ENCODE assay signal across 12 cellular contexts in the genomic region with DNA sequence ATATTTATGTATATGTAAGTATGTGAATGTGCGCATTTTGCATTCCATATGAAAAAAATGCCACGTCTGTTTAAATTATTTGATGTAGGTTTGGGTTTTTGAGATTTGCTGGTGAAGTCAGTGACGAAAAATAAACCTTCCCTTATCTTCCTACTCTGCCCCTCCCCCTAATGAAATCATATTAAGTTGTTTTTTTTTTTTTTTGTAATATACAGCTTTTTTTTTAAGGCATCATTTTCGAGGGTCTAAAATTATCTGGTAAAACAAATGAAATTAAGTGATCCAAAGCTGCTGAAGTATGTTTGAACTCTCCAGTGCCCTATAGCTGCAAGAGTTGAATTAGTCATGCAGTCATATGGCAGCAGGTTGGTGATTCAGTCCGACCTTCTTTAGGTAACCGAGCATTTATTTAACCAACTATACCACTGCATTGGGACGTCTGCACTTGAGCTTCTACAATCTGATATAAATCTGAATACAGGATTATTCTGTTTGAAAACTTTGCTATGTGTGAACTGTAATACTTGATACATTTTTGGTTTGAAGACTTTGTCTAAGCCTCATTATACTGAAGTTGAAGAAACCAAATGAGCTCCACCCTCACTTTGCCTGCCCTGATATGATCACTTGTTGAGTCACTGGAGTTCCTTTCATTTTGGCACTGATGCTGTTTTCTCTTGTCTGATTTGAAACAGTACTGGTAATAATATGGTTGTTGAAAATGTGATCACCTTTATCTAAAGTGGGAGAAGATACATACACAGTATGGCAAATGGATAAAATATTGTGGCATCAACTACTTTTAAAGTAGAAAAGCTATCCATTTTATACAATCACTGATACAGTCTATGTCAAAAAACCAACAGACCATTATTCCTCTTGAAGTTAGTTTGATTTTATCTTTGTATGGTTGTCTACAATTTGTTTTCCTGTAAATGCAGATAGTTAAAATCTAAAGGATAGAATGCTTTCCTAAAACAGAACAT. TPM values are rescaled to one million over a fixed set of nuclear protein-coding genes. Genes with fewer than 3 reads are reported as not detected.
A peak's percentile ranks its signal among the peaks of the same experiment; 100 is the strongest.
DNase-seq lines count a peak whose midpoint lies in the region; ATAC-seq and TF ChIP-seq lines count a peak whose summit lies in the region.
"Had no signal": no experiment of that assay in that cellular context is flagged by ENCODE, and none has a peak within 500 bp of the region (broad histone marks: within the 10 kb centered on the region; RNA-seq: fewer than 3 reads in every experiment).

No MANE protein-coding gene starts in this region.

- no peaks in the 10 kb centered on the region for H3K9me3 Mint-ChIP-seq in MCF 10A (ENCODE audit: unreplicated experiment)

- CTCF ChIA-PET in MCF 10A (lab: Yijun Ruan, JAX), result interaction anchor here (0.6 to 5.3 kb wide), 10 partner anchors 9 to 268 kb away, joined by 3 to 39 read pairs (median 4); no protein-coding TSS in a partner anchor

- peak overlapping the region in 3 of 4 donors; percentile 68 to 76 (median 71) for H3K27ac ChIP-seq in sigmoid colon

- H3K27me3 ChIP-seq in sigmoid colon, result no peaks in the 10 kb centered on the region

- H3K9me3 ChIP-seq in sigmoid colon, result no peaks in the 10 kb centered on the region

- intact Hi-C loops in MCF 10A (cut with micrococcal nuclease), result no loop called here
- intact Hi-C loops in sigmoid colon (cut with DNase I), result no loop called here
- intact Hi-C loops in sciatic nerve (cut with DNase I), result no loop called here

- H3K4me3 Mint-ChIP-seq in MCF 10A (ENCODE audit: unreplicated experiment), result peak overlapping the region; percentile 60

- TF ChIP-seq EP300 in sigmoid colon (IDR thresholded peaks at IDR 0.05), result no peak

- H3K4me1 Mint-ChIP-seq in MCF 10A (ENCODE audit: insufficient read depth, unreplicated experiment), result peaks cover 16% of the 10 kb centered on the region

- peaks cover 10% of the 10 kb centered on the region for H3K36me3 Mint-ChIP-seq in MCF 10A (ENCODE audit: insufficient read depth, unreplicated experiment)

- peaks cover 0 to 14% (median 4%) of the 10 kb centered on the region in 4 donors for H3K36me3 ChIP-seq in sigmoid colon

- no TSS peak for BruUV-seq in MCF 10A (replicated peaks; lab: Mats Ljungman, UMichigan)

- no peak overlapping the region for H3K4me3 ChIP-seq in sigmoid colon
- H3K4me3 ChIP-seq: GM12878 had no signal

- peak overlapping the region; percentile 77 for H3K27ac Mint-ChIP-seq in MCF 10A (ENCODE audit: low read depth, unreplicated experiment)

- H3K27me3 Mint-ChIP-seq in MCF 10A (ENCODE audit: insufficient read depth, unreplicated experiment), result no peaks in the 10 kb centered on the region

- no peak for TF ChIP-seq CTCF in MCF 10A (IDR thresholded peaks at IDR 0.05; ENCODE audit: unreplicated experiment)
- TF ChIP-seq CTCF in sigmoid colon (IDR thresholded peaks at IDR 0.05), result no peak

- no peak for TF ChIP-seq POLR2A in sigmoid colon (IDR thresholded peaks at IDR 0.05)

- DNase-seq in GM03348 (ENCODE audit: low spot score), result peak; percentile 48
- DNase-seq in NCI-H226, result peak; percentile 78
- peak; percentile 72 for DNase-seq in MCF 10A (ENCODE audit: unreplicated experiment)
- DNase-seq in sigmoid colon, result no peak
- DNase-seq in NK-92 (lab: John Stamatoyannopoulos, UW; ENCODE audit: unreplicated experiment), result no peak
- DNase-seq in sciatic nerve (ENCODE audit: low spot score), result no peak
- no peak for DNase-seq in effector CD8-positive, alpha-beta T cell (lab: John Stamatoyannopoulos, UW)
- DNase-seq: NCI-H1105; stimulated activated CD4-positive, alpha-beta T cell treated with anti-CD3 and anti-CD28 coated beads, Interleukin-2, amount 100 ng/mL, for 48 hours had no signal

- WGBS in sigmoid colon, 2 donors, result 80 to 87% methylated on average over 7 of the region's 7 CpGs

- H3K4me1 ChIP-seq in sigmoid colon, result peaks cover 0 to 40% (median 28%) of the 10 kb centered on the region in 4 donors

- POLR2A ChIA-PET in MCF 10A (lab: Yijun Ruan, JAX), result interaction anchor here (0.5 to 9.0 kb wide), 15 partner anchors 9 to 348 kb away, joined by 3 to 190 read pairs (median 3); partner anchors contain the start of genes CEP85, CNKSR1, PDIK1L and ZNF593

- ATAC-seq in HG03354 (IDR thresholded peaks at IDR 0.05; ENCODE audit: poor library complexity, severe bottlenecking, unreplicated experiment) (no peak), sciatic nerve (no peak)
- ATAC-seq: GM12878 had no signal

RNA-seq across cellular contexts. Expression of gene PDIK1L, which starts 11.7 kb away (rescaled TPM):
- total RNA-seq in MCF 10A (2022), result 10.8 and 10.9 TPM in 2 replicates
- 10 to 100 TPM in 1 of 4 donors, 1 to 10 TPM in 3; 4.2 to 15.7 (median 6.6) TPM for total RNA-seq in sigmoid colon
- 1 to 10 TPM; 4.6 to 5.4 (median 5.0) TPM for polyA plus RNA-seq in sigmoid colon
- 11.2 TPM for total RNA-seq in sciatic nerve

RNA-seq across cellular contexts. Expression of gene FAM110D, which starts 35.6 kb away (rescaled TPM):
- not detected in 2 replicates for total RNA-seq in MCF 10A (2022)
- total RNA-seq in sigmoid colon, result 1 to 10 TPM; 1.1 to 4.2 (median 2.2) TPM
- polyA plus RNA-seq in sigmoid colon, result 1 to 10 TPM in 1 of 3 donors, under 1 TPM in 1, not detected in 1; 0.60 to 1.1 TPM
- total RNA-seq in sciatic nerve, result 11.8 TPM
- polyA plus RNA-seq: GM12878 had no signal

RNA-seq across cellular contexts. Expression of gene C1orf232, which starts 45.5 kb away (rescaled TPM):
- total RNA-seq in MCF 10A (2022), result not detected in 2 replicates
- not detected for total RNA-seq in sigmoid colon
- polyA plus RNA-seq in sigmoid colon, result not detected
- total RNA-seq in sciatic nerve, result not detected
- total RNA-seq: GM12878, liver had no signal
- polyA plus RNA-seq: GM12878, liver had no signal

RNA-seq across cellular contexts. Expression of gene ZNF593, which starts 46.4 kb away (rescaled TPM):
- 61.5 and 82.6 TPM in 2 replicates for total RNA-seq in MCF 10A (2022)
- total RNA-seq in sigmoid colon, result 10 to 100 TPM; 16.3 to 37.2 (median 32.1) TPM
- 100 to 1,000 TPM in 1 of 3 donors, 10 to 100 TPM in 2; 38.4 to 114 (median 61.3) TPM for polyA plus RNA-seq in sigmoid colon
- total RNA-seq in sciatic nerve, result 18.3 TPM

RNA-seq across cellular contexts. Expression of gene ZNF593OS, which starts 48.4 kb away (rescaled TPM):
- total RNA-seq in MCF 10A (2022), result not detected in 2 replicates
- total RNA-seq in sigmoid colon, result not detected
- under 1 TPM in 1 of 3 donors, not detected in 2; 0.13 TPM for polyA plus RNA-seq in sigmoid colon
- not detected for total RNA-seq in sciatic nerve
- total RNA-seq: liver had no signal

Comparison
In these comparisons a context has a peak if more than half of its experiments do, and no peak if none do; other contexts are left out.
1. DNase-seq: peak in GM03348 (single experiment), NCI-H226 (single experiment) and MCF 10A (single experiment); none in sigmoid colon (single experiment), NK-92 (single experiment), sciatic nerve (single experiment) and effector CD8-positive, alpha-beta T cell (single experiment).